ENCODE assay signal across 4 cellular contexts in genomic region chr4:45876235-45876890, GRCh38.
"Had no signal": no experiment of that assay in that cellular context is flagged by ENCODE, and none has a peak within 500 bp of the region (broad histone marks: within the 10 kb centered on the region; RNA-seq: fewer than 3 reads in every experiment).

No MANE protein-coding gene starts in this region.

- H3K4me3 ChIP-seq: GM23338 had no signal

- ATAC-seq: GM23338 had no signal

- DNase-seq: H9, HCEC 1CT, KBM-7 had no signal
